24 cellular contexts compared by ENCODE assay signal in the genomic region with DNA sequence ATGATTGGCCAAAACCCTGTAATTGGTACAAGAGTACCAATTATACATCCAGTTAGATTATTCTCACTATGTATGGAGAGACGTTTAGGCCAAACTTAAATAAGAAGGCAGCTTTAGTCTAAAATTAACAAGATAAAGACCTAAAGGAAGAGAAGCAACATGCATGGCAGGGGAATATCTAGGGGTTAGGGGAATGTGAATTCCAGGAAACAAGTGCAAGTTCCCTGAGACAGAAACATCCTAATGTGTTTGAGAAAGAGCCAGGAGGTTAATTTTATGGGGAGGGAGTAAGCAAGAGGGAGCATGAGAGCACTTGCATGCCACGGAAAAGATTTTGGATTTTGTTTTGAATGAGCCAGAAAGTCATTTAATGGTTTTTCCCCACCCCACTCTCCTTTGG. TPM values are rescaled to one million over a fixed set of nuclear protein-coding genes. Genes with fewer than 3 reads are reported as not detected.
DNase-seq lines count a peak whose midpoint lies in the region; ATAC-seq, FAIRE-seq and TF ChIP-seq lines count a peak whose summit lies in the region.
"Had no signal": no experiment of that assay in that cellular context is flagged by ENCODE, and none has a peak within 500 bp of the region (broad histone marks: within the 10 kb centered on the region; RNA-seq: fewer than 3 reads in every experiment).

No MANE protein-coding gene starts in this region.

- no peaks in the 10 kb centered on the region for H3K9me1 ChIP-seq in K562 (ENCODE audit: control insufficient read depth, insufficient read depth, low read length)

- POLR2A ChIA-PET in K562 (lab: Yijun Ruan, JAX), result no interaction called here

- no peak overlapping the region for H3K56ac ChIP-seq in H9 (ENCODE audit: insufficient read length, low read depth, low read length)

- TF ChIP-seq EP300 in K562 (IDR thresholded peaks at IDR 0.05; ENCODE audit: low read length), result no peak

- H2BK15ac ChIP-seq in H9 (ENCODE audit: low read depth, low read length), result no peak overlapping the region

- H4K91ac ChIP-seq in H9 (ENCODE audit: insufficient read length, low read depth, low read length), result no peak overlapping the region

- no peak overlapping the region for H2BK120ac ChIP-seq in H9 (ENCODE audit: low read depth, low read length, poor library complexity, severe bottlenecking)

- H3K23me2 ChIP-seq in H9 (ENCODE audit: insufficient read length, low read depth, low read length, poor library complexity, severe bottlenecking), result no peaks in the 10 kb centered on the region

- H2AFZ ChIP-seq in H9 (ENCODE audit: low read length) (no peak overlapping the region), K562 (ENCODE audit: low read depth, low read length) (peak overlapping the region; percentile 5; the same call in 1 of the 2 replicates)

- H3K4me2 ChIP-seq in H9 (ENCODE audit: insufficient read depth, insufficient read length, low read length) (no peak overlapping the region), K562 (ENCODE audit: insufficient read depth, low read length) (no peak overlapping the region)

- no peak overlapping the region for H4K8ac ChIP-seq in H9 (replicated peaks; ENCODE audit: insufficient read length, low read depth, low read length)

- H3K36me3 ChIP-seq in K562 (ENCODE audit: control insufficient read depth, insufficient read depth, low read length), result no peaks in the 10 kb centered on the region
- H3K36me3 ChIP-seq: BE2C had no signal

- TF ChIP-seq RAD21 in K562 (CRISPR knock-in tag; conservative IDR thresholded peaks at IDR 0.05 in 1 of 2, IDR thresholded peaks at IDR 0.05 in 1 of 2), result no peak

- in situ Hi-C loops in K562 (cut with MboI), result no loop called here

- H3K27ac ChIP-seq in H9 (ENCODE audit: insufficient read length, low read depth, low read length), result no peak overlapping the region
- H3K27ac ChIP-seq in K562 (ENCODE audit: extremely low read depth, low read depth, low read length), result no peak overlapping the region

- H3K27me3 ChIP-seq in H9 (ENCODE audit: insufficient read depth, low read length) (no peaks in the 10 kb centered on the region), K562 (ENCODE audit: control insufficient read depth in 2 of 2, insufficient read depth in 2 of 2, low read length in 2 of 2) (peaks cover 3 to 9% of the 10 kb centered on the region in 2 experiments; a peak in 3 of 5 replicates)
- H3K27me3 ChIP-seq: BE2C had no signal

- H2BK12ac ChIP-seq in H9 (ENCODE audit: insufficient read length, low read depth, low read length), result no peak overlapping the region

- no peaks in the 10 kb centered on the region for H4K20me1 ChIP-seq in H9 (ENCODE audit: control insufficient read depth, insufficient read depth, insufficient read length)
- H4K20me1 ChIP-seq in K562 (replicated peaks; ENCODE audit: control insufficient read depth, insufficient read depth, low read length), result no peaks in the 10 kb centered on the region

- no peak overlapping the region for H3K4ac ChIP-seq in H9 (ENCODE audit: low read depth, low read length)

- H3K27me3 Mint-ChIP-seq in H9 (ENCODE audit: low read depth), result no peaks in the 10 kb centered on the region
- H3K27me3 Mint-ChIP-seq in activated T-helper 1 cell treated with anti-CD3 and anti-CD28 coated beads, Interleukin-12 subunit alpha, Interleukin-12 subunit beta, Interleukin-2, Interleukin-4 antibody, amounts not matched to agents 30 ng/mL and 10 ng/mL and 1 ng/mL, durations not matched to agents 14 hours and 24 hours and 36 hours (ENCODE audit: insufficient read depth), result peaks cover 3% of the 10 kb centered on the region

- no peak for FAIRE-seq in K562 (lab: Jason Lieb, UNC)
- FAIRE-seq: A204.1, GM12878, GM19239, H54, HepG2, HTR-8/SVneo had no signal

- H2BK5ac ChIP-seq in H9 (ENCODE audit: insufficient read length, low read length), result no peak overlapping the region

- intact Hi-C loops in K562 (cut with micrococcal nuclease), result no loop called here
- intact Hi-C loops in activated T-helper 1 cell treated with anti-CD3 and anti-CD28 coated beads, Interleukin-12 subunit alpha, Interleukin-12 subunit beta, Interleukin-2, Interleukin-4 antibody, amounts not matched to agents 30 ng/mL and 10 ng/mL and 1 ng/mL, durations not matched to agents 14 hours and 24 hours and 36 hours (cut with micrococcal nuclease), result no loop called here

- CTCF ChIA-PET in K562 (lab: Yijun Ruan, JAX; ENCODE audit: low intra/inter-chr PET ratio), result no interaction called here

- H3K9me3 Mint-ChIP-seq in H9, result no peaks in the 10 kb centered on the region
- no peaks in the 10 kb centered on the region for H3K9me3 Mint-ChIP-seq in activated T-helper 1 cell treated with anti-CD3 and anti-CD28 coated beads, Interleukin-12 subunit alpha, Interleukin-12 subunit beta, Interleukin-2, Interleukin-4 antibody, amounts not matched to agents 30 ng/mL and 10 ng/mL and 1 ng/mL, durations not matched to agents 14 hours and 24 hours and 36 hours
- H3K9me3 Mint-ChIP-seq: CD8-positive, alpha-beta memory T cell had no signal

- ATAC-seq in K562, result no peak
- ATAC-seq: GM12878, HCT116 had no signal

- no peaks in the 10 kb centered on the region for H3K36me3 Mint-ChIP-seq in H9 (ENCODE audit: insufficient read depth in 1 of 3, low read depth in 3 of 3)
- H3K36me3 Mint-ChIP-seq in activated T-helper 1 cell treated with anti-CD3 and anti-CD28 coated beads, Interleukin-12 subunit alpha, Interleukin-12 subunit beta, Interleukin-2, Interleukin-4 antibody, amounts not matched to agents 30 ng/mL and 10 ng/mL and 1 ng/mL, durations not matched to agents 14 hours and 24 hours and 36 hours (ENCODE audit: low read depth), result no peaks in the 10 kb centered on the region
- H3K36me3 Mint-ChIP-seq: CD4-positive, CD25-positive, alpha-beta regulatory T cell; CD8-positive, alpha-beta memory T cell had no signal

- H3K4me3 ChIP-seq in K562, result no peak overlapping the region
- H3K4me3 ChIP-seq: GM12878 had no signal

- no peak overlapping the region for H3K18ac ChIP-seq in H9 (ENCODE audit: insufficient read length, low read depth, low read length)

- 0 out of 5 replicates have a peak overlapping the region, but pooled peaks of 1 of the 2 experiments have one; percentile 1 for H3K4me3 Mint-ChIP-seq in H9
- H3K4me3 Mint-ChIP-seq in activated T-helper 1 cell treated with anti-CD3 and anti-CD28 coated beads, Interleukin-12 subunit alpha, Interleukin-12 subunit beta, Interleukin-2, Interleukin-4 antibody, amounts not matched to agents 30 ng/mL and 10 ng/mL and 1 ng/mL, durations not matched to agents 14 hours and 24 hours and 36 hours, result no peak overlapping the region
- H3K4me3 Mint-ChIP-seq: CD4-positive, CD25-positive, alpha-beta regulatory T cell; CD8-positive, alpha-beta memory T cell had no signal

- no peak overlapping the region for H2AK5ac ChIP-seq in H9 (ENCODE audit: insufficient read length, low read length)

- DNase-seq in H9, result no peak
- DNase-seq in NCI-H69 (lab: John Stamatoyannopoulos, UW), result peak; percentile 7
- DNase-seq in K562 (ENCODE audit: extremely low read depth in 1 of 4, low spot score in 3 of 4), result no peak
- no peak for DNase-seq in activated T-helper 1 cell treated with anti-CD3 and anti-CD28 coated beads, Interleukin-12 subunit alpha, Interleukin-12 subunit beta, Interleukin-2, Interleukin-4 antibody, amounts not matched to agents 30 ng/mL and 10 ng/mL and 1 ng/mL, durations not matched to agents 14 hours and 24 hours and 36 hours (ENCODE audit: low spot score)
- DNase-seq in activated CD8-positive, alpha-beta memory T cell treated with anti-CD3 and anti-CD28 coated beads, Interleukin-2, amount 50 U/mL, for 48 hours, result no peak
- no peak for DNase-seq in activated gamma-delta T cell treated with Interleukin-2 at 50 U/mL for 16 hours
- DNase-seq: ACHN; BE2C; C1 segment of cervical spinal cord; CD4-positive, CD25-positive, alpha-beta regulatory T cell; CD8-positive, alpha-beta memory T cell; COR-L47; DMS 273 treated with DMSO at 0.1 percent for 48 hours; DMS53; DND-41; EL had no signal

- TF ChIP-seq CTCF in H9 (conservative IDR thresholded peaks at IDR 0.05), result no peak
- TF ChIP-seq CTCF in K562 (IDR thresholded peaks at IDR 0.05 in 2 of 3, conservative IDR thresholded peaks at IDR 0.05 in 1 of 3; ENCODE audit: insufficient read depth in 2 of 3, low read depth in 1 of 3, low read length in 3 of 3), result no peak

- no peak overlapping the region for H3K9ac ChIP-seq in H9 (ENCODE audit: extremely low read depth, insufficient read length, low read length)
- H3K9ac ChIP-seq in K562 (ENCODE audit: insufficient read depth in 1 of 2, low read depth in 2 of 2, low read length in 2 of 2), result no peak overlapping the region

- H3K14ac ChIP-seq in H9 (ENCODE audit: insufficient read depth, low read length), result no peak overlapping the region

- no peak for TF ChIP-seq POLR2A in K562 (conservative IDR thresholded peaks at IDR 0.05)

- H3K9me3 ChIP-seq in H9 (ENCODE audit: control insufficient read depth, low read depth, low read length) (no peaks in the 10 kb centered on the region), K562 (replicated peaks; ENCODE audit: control insufficient read depth, insufficient read depth, low read depth, low read length) (no peaks in the 10 kb centered on the region)
- H3K9me3 ChIP-seq: BE2C had no signal

- H3K4me1 ChIP-seq in H9 (ENCODE audit: insufficient read depth, low read length) (peaks cover 7% of the 10 kb centered on the region; the same call in 1 of the 2 replicates), K562 (replicated peaks in 1 of 2; ENCODE audit: control insufficient read depth in 2 of 2, insufficient read depth in 2 of 2, low read length in 2 of 2) (no peaks in the 10 kb centered on the region; a peak in 2 of 5 replicates)
- H3K4me1 ChIP-seq: BE2C had no signal

- H3K79me1 ChIP-seq in H9 (ENCODE audit: insufficient read depth, low read depth, low read length, poor library complexity, severe bottlenecking), result no peaks in the 10 kb centered on the region

- H3K4me1 Mint-ChIP-seq in H9, result peaks cover 22 to 23% of the 10 kb centered on the region in 2 experiments
- H3K4me1 Mint-ChIP-seq in activated T-helper 1 cell treated with anti-CD3 and anti-CD28 coated beads, Interleukin-12 subunit alpha, Interleukin-12 subunit beta, Interleukin-2, Interleukin-4 antibody, amounts not matched to agents 30 ng/mL and 10 ng/mL and 1 ng/mL, durations not matched to agents 14 hours and 24 hours and 36 hours (ENCODE audit: low read depth), result no peaks in the 10 kb centered on the region
- H3K4me1 Mint-ChIP-seq: CD8-positive, alpha-beta memory T cell; IgD-negative memory B cell had no signal

- no TSS peak for BruUV-seq in K562 (replicated peaks; lab: Mats Ljungman, UMichigan)

- no peak overlapping the region for H2BK20ac ChIP-seq in H9 (ENCODE audit: low read depth, low read length, poor library complexity, severe bottlenecking)

- WGBS in H9 (ENCODE audit: extremely low coverage, insufficient read length, low lambda C conversion rate), result no CpG with 5 or more reads among the region's 2 CpGs
- 0% methylated on average over 2 of the region's 2 CpGs for whole genome bisulfite sequencing in K562 (ENCODE audit: insufficient coverage, low coverage, missing lambda C conversion rate)

- no peak overlapping the region for H3T11ph ChIP-seq in H9 (ENCODE audit: low read length)

- H3K23ac ChIP-seq in H9 (ENCODE audit: insufficient read length, low read depth, low read length), result no peak overlapping the region

- H3K27ac Mint-ChIP-seq in H9, result peak overlapping the region in 2 of 3 experiments; percentile 36 to 46; a peak in 3 of 7 replicates
- H3K27ac Mint-ChIP-seq in activated T-helper 1 cell treated with anti-CD3 and anti-CD28 coated beads, Interleukin-12 subunit alpha, Interleukin-12 subunit beta, Interleukin-2, Interleukin-4 antibody, amounts not matched to agents 30 ng/mL and 10 ng/mL and 1 ng/mL, durations not matched to agents 14 hours and 24 hours and 36 hours, result no peak overlapping the region
- H3K27ac Mint-ChIP-seq: CD4-positive, CD25-positive, alpha-beta regulatory T cell; CD8-positive, alpha-beta memory T cell; IgD-negative memory B cell had no signal

- H4K5ac ChIP-seq in H9 (ENCODE audit: insufficient read length, low read depth, low read length), result no peak overlapping the region

- H3K79me2 ChIP-seq in H9 (ENCODE audit: insufficient read depth, low read length) (no peaks in the 10 kb centered on the region), K562 (ENCODE audit: control insufficient read depth, insufficient read depth, low read length) (no peaks in the 10 kb centered on the region)

RNA-seq across cellular contexts. Expression of gene CCDC6, which starts 39.6 kb away (rescaled TPM):
- 58.4 and 59.0 TPM in 2 replicates for total RNA-seq in H9 (2021)
- 10.1 and 39.9 TPM in 2 replicates for total RNA-seq in K562 (2011; cell fraction: chromatin; rRNA removed; ENCODE audit: low replicate concordance)
- 6.3 and 11.8 TPM in 2 replicates for total RNA-seq in K562 (2011; cell fraction: nucleolus; rRNA removed)
- total RNA-seq in K562 (2011; cell fraction: nucleoplasm; rRNA removed), result 20.5 and 31.5 TPM in 2 replicates
- total RNA-seq in K562 (2014; rRNA removed), result 13.4 and 15.9 TPM in 2 replicates
- total RNA-seq in K562 (2014; rRNA removed; fragmentation: Illumina TruSeq; extraction: Trizol), result 22.6 and 24.1 TPM in 2 replicates
- total RNA-seq in K562 (2015; rRNA removed; fragmentation: Illumina TruSeq; extraction: Trizol), result 20.6 and 20.9 TPM in 2 replicates
- 41.0 and 42.4 TPM in 2 replicates for total RNA-seq in K562 (2021)
- 21.9 and 23.4 TPM in 2 replicates for polyA plus RNA-seq in K562 (2011; rRNA removed)
- 17.6 and 19.3 TPM in 2 replicates for polyA plus RNA-seq in K562 (2011; cell fraction: cytosol; rRNA removed)
- 11.8 and 16.6 TPM in 2 replicates for polyA plus RNA-seq in K562 (2011; cell fraction: nucleus; rRNA removed)
- 14.5 and 19.0 TPM in 2 replicates for polyA plus RNA-seq in K562 (2012)
- polyA plus RNA-seq in K562 (2014; fragmentation: Illumina TruSeq; extraction: Trizol), result 22.7 and 27.8 TPM in 2 replicates
- 10 to 100 TPM; 10.4 to 12.7 TPM for polyA plus RNA-seq in K562 (2014; fragmentation: Nextera tagmentation; extraction: Ambion mirVana)
- 16.0 and 18.4 TPM in 2 replicates for polyA plus RNA-seq in K562 (2014; rRNA removed)
- 54.4 and 56.6 TPM in 2 replicates for polyA minus RNA-seq in K562 (2011; rRNA and poly(A)+ RNA removed)
- polyA minus RNA-seq in K562 (2011; cell fraction: cytosol; rRNA and poly(A)+ RNA removed), result 24.9 and 32.8 TPM in 2 replicates
- 14.0 and 25.5 TPM in 2 replicates for polyA minus RNA-seq in K562 (2011; cell fraction: nucleus; rRNA and poly(A)+ RNA removed)
- 97.6 and 103 TPM in 2 replicates for total RNA-seq in activated T-helper 1 cell treated with anti-CD3 and anti-CD28 coated beads, Interleukin-12 subunit alpha, Interleukin-12 subunit beta, Interleukin-2, Interleukin-4 antibody, amounts not matched to agents 30 ng/mL and 10 ng/mL and 1 ng/mL, durations not matched to agents 14 hours and 24 hours and 36 hours
